17 cellular contexts compared by ENCODE assay signal in genomic region chr11:45652781-45653180, GRCh38. TPM values are rescaled to one million over a fixed set of nuclear protein-coding genes. Genes with fewer than 3 reads are reported as not detected.
DNase-seq lines count a peak whose midpoint lies in the region; ATAC-seq and TF ChIP-seq lines count a peak whose summit lies in the region.
"Had no signal": no experiment of that assay in that cellular context is flagged by ENCODE, and none has a peak within 500 bp of the region (broad histone marks: within the 10 kb centered on the region; RNA-seq: fewer than 3 reads in every experiment).

No MANE protein-coding gene starts in this region.

- no peak for ATAC-seq in aorta (ENCODE audit: low FRiP score)
- ATAC-seq in GM19035 (IDR thresholded peaks at IDR 0.05; ENCODE audit: unreplicated experiment), result no peak
- ATAC-seq: body of pancreas, right cardiac atrium, Right ventricle myocardium inferior had no signal

- H3K4me3 ChIP-seq in adipocyte (ENCODE audit: low read length) (no peak overlapping the region), fibroblast of pulmonary artery (replicated peaks; ENCODE audit: low read depth, low read length) (no peak overlapping the region), aorta (ENCODE audit: low read length in 2 of 2) (no peak overlapping the region)
- H3K4me3 ChIP-seq: body of pancreas had no signal

- H3K27ac ChIP-seq in aorta (ENCODE audit: low read depth in 1 of 2, low read length in 2 of 2), result no peak overlapping the region
- H3K27ac ChIP-seq: body of pancreas had no signal

- H3K9me3 ChIP-seq in adipocyte (ENCODE audit: control insufficient read depth, low read length) (no peaks in the 10 kb centered on the region), aorta (ENCODE audit: control insufficient read depth, low read length) (no peaks in the 10 kb centered on the region)
- H3K9me3 ChIP-seq: body of pancreas had no signal

- H3K36me3 ChIP-seq in adipocyte (ENCODE audit: control insufficient read depth, insufficient read depth, low read length, severe bottlenecking) (no peaks in the 10 kb centered on the region), aorta (ENCODE audit: control insufficient read depth in 1 of 2, insufficient read depth in 2 of 2, low read length in 1 of 2) (no peaks in the 10 kb centered on the region)

- no peak overlapping the region for H3K9ac ChIP-seq in adipocyte (ENCODE audit: low read length)

- no peak for TF ChIP-seq CTCF in fibroblast of pulmonary artery (IDR thresholded peaks at IDR 0.05; ENCODE audit: low read length, missing control alignments)

- H3K4me1 ChIP-seq in adipocyte (ENCODE audit: control insufficient read depth, insufficient read depth, low read length), result peaks cover 21% of the 10 kb centered on the region
- no peaks in the 10 kb centered on the region for H3K4me1 ChIP-seq in aorta (ENCODE audit: control insufficient read depth in 1 of 2, insufficient read depth in 2 of 2, low read length in 2 of 2)
- H3K4me1 ChIP-seq: body of pancreas had no signal

- intact Hi-C loops in aorta (cut with DNase I), result loop anchor here in 1 of 2 donors (10.0 kb wide), 1 partner anchor 68 kb away; no protein-coding TSS in a partner anchor

- H3K27me3 ChIP-seq in adipocyte (replicated peaks; ENCODE audit: control insufficient read depth, insufficient read depth, low read length), result no peaks in the 10 kb centered on the region
- no peaks in the 10 kb centered on the region for H3K27me3 ChIP-seq in aorta (ENCODE audit: control insufficient read depth in 1 of 2, insufficient read depth in 2 of 2, low read length in 1 of 2)
- H3K27me3 ChIP-seq: body of pancreas had no signal

- peak; percentile 5 for DNase-seq in activated T-cell treated with anti-CD3 and anti-CD28 coated beads, Interleukin-2, amount 50 U/mL, for 1 hour
- DNase-seq in activated T-cell treated with anti-CD3 and anti-CD28 coated beads for 4 hours (no peak), adipocyte (ENCODE audit: low read depth) (peak; percentile 18), fibroblast of pulmonary artery (ENCODE audit: low read depth) (peak; percentile 55), aorta (peak; percentile 51 to 80), iPS-NIHi11 (ENCODE audit: low spot score) (no peak), Kasumi-1 (lab: John Stamatoyannopoulos, UW) (no peak)
- DNase-seq: activated B cell treated with CpG ODN at 0.5 μM for 24 hours; activated naive CD4-positive, alpha-beta T cell; body of pancreas; NCI-H1417; NCI-H2227 treated with DMSO at 0.1 percent for 48 hours; NK-92 treated with Interleukin-12 subunit alpha and Interleukin-12 subunit beta, amount 100 ng/mL, for 24 hours had no signal

- WGBS in aorta, 2 donors, result 41 to 60% methylated on average over 6 of the region's 6 CpGs

RNA-seq across cellular contexts. Expression of gene CHST1, which starts 12.6 kb away (rescaled TPM):
- total RNA-seq in aorta, result 10 to 100 TPM; 11.0 to 15.2 TPM
- 10 to 100 TPM in 1 of 2 donors, 1 to 10 TPM in 1; 6.0 to 31.0 TPM for polyA plus RNA-seq in aorta
- total RNA-seq: activated B cell treated with CpG ODN at 0.5 μM for 24 hours, G401 had no signal

Comparison
In these comparisons a context has a peak if more than half of its experiments do, and no peak if none do; other contexts are left out.
1. DNase-seq: peak in activated T-cell treated with anti-CD3 and anti-CD28 coated beads, Interleukin-2, amount 50 U/mL, for 1 hour (single experiment), adipocyte (single experiment), fibroblast of pulmonary artery (single experiment) and aorta (2 of 2); none in activated T-cell treated with anti-CD3 and anti-CD28 coated beads for 4 hours (single experiment), iPS-NIHi11 (single experiment) and Kasumi-1 (0 of 2).